Comparison of ENCODE assay signal across 21 cellular contexts in the genomic region with DNA sequence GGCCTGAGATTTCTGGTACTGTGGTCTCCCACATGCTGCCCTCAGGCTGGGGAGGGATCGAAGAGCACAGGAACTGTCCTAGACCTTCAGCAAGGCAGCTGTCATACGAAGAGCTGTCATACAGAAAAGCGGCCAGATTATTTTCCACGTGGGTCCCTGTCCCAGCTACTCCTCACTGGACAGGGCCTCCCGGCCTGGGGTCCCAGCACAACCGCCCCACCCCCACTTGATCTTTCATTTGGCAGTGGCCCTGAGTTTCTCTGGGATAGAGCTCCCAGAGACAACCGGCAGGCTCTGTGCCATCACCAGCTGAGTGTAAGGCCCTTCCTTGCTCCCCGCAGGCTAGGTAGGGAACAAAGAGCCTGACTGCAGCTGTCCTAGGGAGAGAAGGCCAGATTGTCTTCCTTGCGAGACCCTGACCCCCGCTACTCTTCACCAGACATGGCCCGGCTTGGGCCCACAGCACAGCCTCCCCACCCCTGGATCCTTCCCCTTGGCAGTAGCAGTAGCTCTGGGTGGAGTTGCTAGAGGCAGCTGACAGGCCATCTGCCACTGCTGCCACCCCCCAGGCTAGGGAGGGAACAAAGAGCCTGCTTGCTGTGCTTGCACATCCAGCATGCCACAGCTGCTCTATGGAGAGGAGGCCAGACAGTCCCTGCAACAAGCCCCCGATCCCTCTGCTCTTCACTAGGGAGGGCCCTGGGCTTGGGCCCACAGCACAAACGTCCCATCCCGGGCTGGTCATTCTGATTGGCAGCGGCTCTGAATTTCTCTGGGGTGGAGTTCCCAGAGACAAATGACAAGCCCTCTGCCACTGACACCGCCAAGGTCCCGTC. TPM values are rescaled to one million over a fixed set of nuclear protein-coding genes. Genes with fewer than 3 reads are reported as not detected.
A peak's percentile ranks its signal among the peaks of the same experiment; 100 is the strongest.
DNase-seq lines count a peak whose midpoint lies in the region; ATAC-seq and TF ChIP-seq lines count a peak whose summit lies in the region.
"Had no signal": no experiment of that assay in that cellular context is flagged by ENCODE, and none has a peak within 500 bp of the region (broad histone marks: within the 10 kb centered on the region; RNA-seq: fewer than 3 reads in every experiment).

No MANE protein-coding gene starts in this region.

- ATAC-seq in stimulated activated memory B cell treated with anti-CD40 and anti-IgM and Interleukin-4, amounts not matched to agents 10 μg/mL and 1 μg/mL and 100 μg/mL, for 72 hours = peak; percentile 31
- ATAC-seq in gastrocnemius medialis = no peak
- ATAC-seq: foreskin keratinocyte had no signal

- no peaks in the 10 kb centered on the region for H3K4me1 ChIP-seq in gastrocnemius medialis
- no peaks in the 10 kb centered on the region for H3K4me1 ChIP-seq in hepatocyte (ENCODE audit: insufficient read depth)
- H3K4me1 ChIP-seq in smooth muscle cell (ENCODE audit: low read depth) = no peaks in the 10 kb centered on the region
- H3K4me1 ChIP-seq: BLaER1 treated with 17β-estradiol and CSF1 and Interleukin-3, amounts not matched to agents 10 nM and 100 nM; foreskin keratinocyte; stomach had no signal

- no peaks in the 10 kb centered on the region for H3K36me3 ChIP-seq in gastrocnemius medialis
- no peaks in the 10 kb centered on the region for H3K36me3 ChIP-seq in hepatocyte (replicated peaks; ENCODE audit: insufficient read depth, low read depth)
- H3K36me3 ChIP-seq in smooth muscle cell (ENCODE audit: low read depth) = no peaks in the 10 kb centered on the region
- H3K36me3 ChIP-seq: BLaER1 treated with 17β-estradiol and CSF1 and Interleukin-3, amounts not matched to agents 10 nM and 100 nM; stomach had no signal

- 78% methylated on average over 17 of the region's 17 CpGs for WGBS in hepatocyte (ENCODE audit: low lambda C conversion rate, missing lambda C conversion rate)
- 78% methylated on average over 17 of the region's 17 CpGs for WGBS in smooth muscle cell (ENCODE audit: low lambda C conversion rate)

- TF ChIP-seq POLR2A in gastrocnemius medialis (IDR thresholded peaks at IDR 0.05) = no peak

- no peaks in the 10 kb centered on the region for H3K36me3 Mint-ChIP-seq in stimulated activated memory B cell treated with anti-CD40 and anti-IgM and Interleukin-4, amounts not matched to agents 10 μg/mL and 1 μg/mL and 100 μg/mL, for 72 hours
- H3K36me3 Mint-ChIP-seq: activated naive CD8-positive, alpha-beta T cell; immature natural killer cell; memory B cell had no signal

- H3K9ac ChIP-seq in smooth muscle cell (ENCODE audit: low read depth) = no peak overlapping the region
- H3K9ac ChIP-seq: BLaER1 treated with 17β-estradiol and CSF1 and Interleukin-3, amounts not matched to agents 10 nM and 100 nM had no signal

- in situ Hi-C loops in gastrocnemius medialis (cut with MboI; ENCODE audit: low sequenced_read_pairs in 4 of 4) = no loop called here

- no peak overlapping the region for H3K4me3 ChIP-seq in gastrocnemius medialis
- H3K4me3 ChIP-seq in hepatocyte = no peak overlapping the region
- H3K4me3 ChIP-seq in smooth muscle cell = no peak overlapping the region
- H3K4me3 ChIP-seq: BLaER1 treated with 17β-estradiol and CSF1 and Interleukin-3, amounts not matched to agents 10 nM and 100 nM; skin epidermis; stomach had no signal

- no peaks in the 10 kb centered on the region for H3K27me3 Mint-ChIP-seq in stimulated activated memory B cell treated with anti-CD40 and anti-IgM and Interleukin-4, amounts not matched to agents 10 μg/mL and 1 μg/mL and 100 μg/mL, for 72 hours
- H3K27me3 Mint-ChIP-seq: activated naive CD8-positive, alpha-beta T cell; memory B cell had no signal

- no peaks in the 10 kb centered on the region for H3K9me3 Mint-ChIP-seq in stimulated activated memory B cell treated with anti-CD40 and anti-IgM and Interleukin-4, amounts not matched to agents 10 μg/mL and 1 μg/mL and 100 μg/mL, for 72 hours

- H4K20me1 ChIP-seq in hepatocyte (ENCODE audit: insufficient read depth, poor library complexity, severe bottlenecking) (no peaks in the 10 kb centered on the region), smooth muscle cell (ENCODE audit: low read depth) (no peaks in the 10 kb centered on the region)
- H4K20me1 ChIP-seq: BLaER1 treated with 17β-estradiol and CSF1 and Interleukin-3, amounts not matched to agents 10 nM and 100 nM had no signal

- no peak overlapping the region for H2AFZ ChIP-seq in hepatocyte
- no peak overlapping the region for H2AFZ ChIP-seq in smooth muscle cell (ENCODE audit: low read depth)

- no peaks in the 10 kb centered on the region for H3K4me1 Mint-ChIP-seq in stimulated activated memory B cell treated with anti-CD40 and anti-IgM and Interleukin-4, amounts not matched to agents 10 μg/mL and 1 μg/mL and 100 μg/mL, for 72 hours
- H3K4me1 Mint-ChIP-seq: immature natural killer cell, memory B cell had no signal

- H3K27me3 ChIP-seq in layer of hippocampus (ENCODE audit: control insufficient read depth, insufficient read depth, low read length) (no peaks in the 10 kb centered on the region), gastrocnemius medialis (no peaks in the 10 kb centered on the region), hepatocyte (no peaks in the 10 kb centered on the region), smooth muscle cell (ENCODE audit: low read depth) (no peaks in the 10 kb centered on the region)
- H3K27me3 ChIP-seq: BLaER1 treated with 17β-estradiol and CSF1 and Interleukin-3, amounts not matched to agents 10 nM and 100 nM; foreskin keratinocyte; stomach had no signal

- H3K27ac Mint-ChIP-seq in stimulated activated memory B cell treated with anti-CD40 and anti-IgM and Interleukin-4, amounts not matched to agents 10 μg/mL and 1 μg/mL and 100 μg/mL, for 72 hours = no peak overlapping the region
- H3K27ac Mint-ChIP-seq: activated naive CD8-positive, alpha-beta T cell; immature natural killer cell; memory B cell had no signal

- H3K27ac ChIP-seq in layer of hippocampus (ENCODE audit: low read depth, low read length) = peak overlapping the region; percentile 76
- H3K27ac ChIP-seq in gastrocnemius medialis = no peak overlapping the region
- H3K27ac ChIP-seq in hepatocyte = no peak overlapping the region
- H3K27ac ChIP-seq in smooth muscle cell (ENCODE audit: low read depth) = no peak overlapping the region
- H3K27ac ChIP-seq: BLaER1 treated with 17β-estradiol and CSF1 and Interleukin-3, amounts not matched to agents 10 nM and 100 nM; foreskin keratinocyte; skin epidermis; stomach had no signal

- DNase-seq in NCI-H1694 (lab: John Stamatoyannopoulos, UW) = peak; percentile 97
- peak; percentile 34 for DNase-seq in SHP77 treated with DMSO at 0.1 percent for 48 hours (lab: John Stamatoyannopoulos, UW)
- DNase-seq in NCI-H187 (lab: John Stamatoyannopoulos, UW) = no peak
- DNase-seq in gastrocnemius medialis = no peak
- no peak for DNase-seq in hepatocyte (ENCODE audit: low spot score)
- no peak for DNase-seq in smooth muscle cell (lab: John Stamatoyannopoulos, UW; ENCODE audit: unreplicated experiment)
- DNase-seq: activated CD4-positive, alpha-beta T cell treated with anti-CD3 and anti-CD28 coated beads for 48 hours; cerebellar nuclear complex; DMS79 treated with DMSO at 0.1 percent for 48 hours; foreskin keratinocyte; H7; immature natural killer cell; NCI-H1048; stomach; T-helper 1 cell had no signal

- intact Hi-C loops in gastrocnemius medialis (cut with DNase I; ENCODE audit: low total_unique reads) = no loop called here

- H3K9me3 ChIP-seq in gastrocnemius medialis = no peaks in the 10 kb centered on the region
- peaks cover 31% of the 10 kb centered on the region for H3K9me3 ChIP-seq in hepatocyte (ENCODE audit: low read depth)
- H3K9me3 ChIP-seq in smooth muscle cell (replicated peaks; ENCODE audit: low read depth) = peaks cover 22% of the 10 kb centered on the region
- H3K9me3 ChIP-seq: BLaER1 treated with 17β-estradiol and CSF1 and Interleukin-3, amounts not matched to agents 10 nM and 100 nM had no signal

- TF ChIP-seq CTCF in gastrocnemius medialis (IDR thresholded peaks at IDR 0.05 in 4 of 5, conservative IDR thresholded peaks at IDR 0.05 in 1 of 5) = no peak
- no peak for TF ChIP-seq CTCF in hepatocyte (IDR thresholded peaks at IDR 0.05; ENCODE audit: poor library complexity)
- TF ChIP-seq CTCF in smooth muscle cell (IDR thresholded peaks at IDR 0.05; ENCODE audit: borderline replicate concordance, insufficient read depth, poor library complexity, severe bottlenecking) = no peak

- no peaks in the 10 kb centered on the region for H3F3A ChIP-seq in smooth muscle cell (ENCODE audit: low read depth)

- no peaks in the 10 kb centered on the region for H3K9me2 ChIP-seq in hepatocyte (replicated peaks; ENCODE audit: insufficient read depth)

- H3K79me2 ChIP-seq in hepatocyte (no peaks in the 10 kb centered on the region), smooth muscle cell (ENCODE audit: low read depth) (no peaks in the 10 kb centered on the region)

- no peak overlapping the region for H3K4me2 ChIP-seq in hepatocyte
- H3K4me2 ChIP-seq in smooth muscle cell = no peak overlapping the region
- H3K4me2 ChIP-seq: BLaER1 treated with 17β-estradiol and CSF1 and Interleukin-3, amounts not matched to agents 10 nM and 100 nM had no signal

- H3K4me3 Mint-ChIP-seq in stimulated activated memory B cell treated with anti-CD40 and anti-IgM and Interleukin-4, amounts not matched to agents 10 μg/mL and 1 μg/mL and 100 μg/mL, for 72 hours = no peak overlapping the region
- H3K4me3 Mint-ChIP-seq: activated naive CD8-positive, alpha-beta T cell; immature natural killer cell; memory B cell had no signal

RNA-seq across cellular contexts. Expression of a gene that starts 3.1 kb away (rescaled TPM):
- total RNA-seq in gastrocnemius medialis (not detected), hepatocyte (not detected in 2 replicates), smooth muscle cell (not detected in 2 replicates)
- polyA plus RNA-seq in hepatocyte (not detected in 2 replicates), smooth muscle cell (not detected in 2 replicates)
- total RNA-seq: foreskin keratinocyte, H7, stomach had no signal
- polyA plus RNA-seq: foreskin keratinocyte, immature natural killer cell, stomach had no signal

RNA-seq across cellular contexts. Expression of a gene that starts 27.2 kb away (rescaled TPM):
- total RNA-seq in gastrocnemius medialis = not detected
- total RNA-seq in hepatocyte = not detected in 2 replicates
- polyA plus RNA-seq in hepatocyte = not detected in 2 replicates
- total RNA-seq in smooth muscle cell = not detected in 2 replicates
- polyA plus RNA-seq in smooth muscle cell = not detected in 2 replicates
- total RNA-seq: foreskin keratinocyte, H7, stomach had no signal
- polyA plus RNA-seq: foreskin keratinocyte, immature natural killer cell, stomach had no signal

RNA-seq across cellular contexts. Expression of a gene that starts 57.1 kb away (rescaled TPM):
- not detected for total RNA-seq in gastrocnemius medialis
- not detected in 2 replicates for total RNA-seq in hepatocyte
- polyA plus RNA-seq in hepatocyte = not detected in 2 replicates
- total RNA-seq in smooth muscle cell = not detected in 2 replicates
- polyA plus RNA-seq in smooth muscle cell = not detected in 2 replicates
- total RNA-seq: foreskin keratinocyte, H7, stomach had no signal
- polyA plus RNA-seq: foreskin keratinocyte, immature natural killer cell, stomach had no signal

Comparison
In these comparisons a context has a peak if more than half of its experiments do, and no peak if none do; other contexts are left out.
1. DNase-seq: peak in NCI-H1694 (single experiment) and SHP77 treated with DMSO at 0.1 percent for 48 hours (single experiment); none in NCI-H187 (0 of 2), gastrocnemius medialis (0 of 2), hepatocyte (single experiment) and smooth muscle cell (single experiment).